21 cellular contexts compared by ENCODE assay signal in genomic region chr15:68063606-68064005, GRCh38.
"Had no signal": no experiment of that assay in that cellular context is flagged by ENCODE, and none has a peak within 500 bp of the region (broad histone marks: within the 10 kb centered on the region; RNA-seq: fewer than 3 reads in every experiment).

No MANE protein-coding gene starts in this region.

- H3K27me3 ChIP-seq: SJSA1 had no signal

- H3K4me1 ChIP-seq: SJSA1 had no signal

- DNase-seq: Karpas-422, KG1, MM.1S, NCI-H1092 treated with DMSO at 0.1 percent for 48 hours, NCI-H1436, NCI-H187, NCI-H2029, NCI-H2081 treated with DMSO at 0.1 percent for 48 hours, NCI-H2171, NCI-H226, NCI-H446, NCI-H510A, NCI-H524 treated with DMSO at 0.1 percent for 48 hours, NCI-H69, NCI-H774, Right ventricle myocardium superior, RPMI8226, SIG-M5 had no signal

- H3K36me3 ChIP-seq: SJSA1 had no signal

- H3K27ac ChIP-seq: HL-60, SJSA1, SK-N-MC had no signal

- H3K9me3 ChIP-seq: SJSA1 had no signal

- H3K4me3 ChIP-seq: SJSA1, SK-N-MC had no signal
